ENCODE assay signal across 23 cellular contexts in genomic region chr14:60025586-60025985, GRCh38.
"Had no signal": no experiment of that assay in that cellular context is flagged by ENCODE, and none has a peak within 500 bp of the region (broad histone marks: within the 10 kb centered on the region; RNA-seq: fewer than 3 reads in every experiment).

No MANE protein-coding gene starts in this region.

- H3K27ac ChIP-seq: left lung, ovary, right atrium auricular region, skin epidermis, spleen, suprapubic skin, thoracic aorta, tibial artery, upper lobe of right lung had no signal

- DNase-seq: hypothalamus; immature natural killer cell; left lung; midbrain; mucosa of descending colon; naive thymus-derived CD4-positive, alpha-beta T cell; ovary; spleen; stimulated activated CD4-positive, alpha-beta T cell treated with anti-CD3 and anti-CD28 coated beads, Interleukin-4, amount 100 ng/mL, for 24 hours; stimulated activated naive CD4-positive, alpha-beta T cell; tibial artery; trophoblast cell; upper lobe of right lung had no signal

- H3K4me3 ChIP-seq: left lung, lung, mucosa of descending colon, ovary, right atrium auricular region, skin epidermis, spleen, suprapubic skin, thoracic aorta, tibial artery, upper lobe of right lung had no signal

- H3K9me3 ChIP-seq: left lung, mucosa of descending colon, ovary, right atrium auricular region, suprapubic skin, thoracic aorta, tibial artery, upper lobe of right lung had no signal

- ATAC-seq: left lung; mucosa of descending colon; naive thymus-derived CD4-positive, alpha-beta T cell; natural killer cell treated with Interleukin-12 subunit alpha and Interleukin-12 subunit beta and Interleukin-15 and Interleukin-18, amount 100 ng/mL, for 72 hours; sciatic nerve; stimulated activated effector memory CD8-positive, alpha-beta T cell treated with anti-CD3 and anti-CD28 coated beads, Interleukin-12 subunit alpha, Interleukin-12 subunit beta, amount 100 ng/mL, for 72 hours; upper lobe of right lung had no signal

- FAIRE-seq: islet of Langerhans, urothelium cell line had no signal

- H3K36me3 ChIP-seq: left lung, ovary, right atrium auricular region, spleen, suprapubic skin, thoracic aorta, tibial artery, upper lobe of right lung had no signal

- H3K4me1 ChIP-seq: left lung, right atrium auricular region, spleen, suprapubic skin, tibial artery, upper lobe of right lung had no signal

- H3K27me3 ChIP-seq: left lung, ovary, right atrium auricular region, spleen, suprapubic skin, tibial artery, upper lobe of right lung had no signal
